ENCODE assay signal across 9 cellular contexts in genomic region chr4:93749351-93749761, GRCh38.
DNase-seq lines count a peak whose midpoint lies in the region; ATAC-seq lines count a peak whose summit lies in the region.
"Had no signal": no experiment of that assay in that cellular context is flagged by ENCODE, and none has a peak within 500 bp of the region (broad histone marks: within the 10 kb centered on the region; RNA-seq: fewer than 3 reads in every experiment).

No MANE protein-coding gene starts in this region.

- no peaks in the 10 kb centered on the region for H3K27me3 Mint-ChIP-seq in stimulated activated naive B cell treated with anti-CD40 and anti-IgM and Interleukin-4, amounts not matched to agents 10 μg/mL and 1 μg/mL and 100 μg/mL, for 72 hours
- no peaks in the 10 kb centered on the region for H3K27me3 Mint-ChIP-seq in T-helper 2 cell treated with Interferon-gamma antibody and Interleukin-4, amounts not matched to agents 5 μg/mL and 100 μg/mL, for 36 hours (ENCODE audit: low read depth)

- ATAC-seq in GM19023 (IDR thresholded peaks at IDR 0.05; ENCODE audit: unreplicated experiment): peak; percentile 83
- peak; percentile 74 for ATAC-seq in GM21786 (IDR thresholded peaks at IDR 0.05; ENCODE audit: unreplicated experiment)
- peak; percentile 84 for ATAC-seq in HG03280 (IDR thresholded peaks at IDR 0.05; ENCODE audit: unreplicated experiment)
- ATAC-seq in stimulated activated naive B cell treated with anti-CD40 and anti-IgM and Interleukin-4, amounts not matched to agents 10 μg/mL and 1 μg/mL and 100 μg/mL, for 72 hours (replicated peaks): peak; percentile 71
- ATAC-seq in left lobe of liver: no peak
- ATAC-seq in activated CD4-positive, CD25-positive, alpha-beta regulatory T cell treated with anti-CD3 and anti-CD28 coated beads, Interleukin-2, amount 50 U/mL, for 24 hours: no peak

- DNase-seq in stimulated activated naive B cell treated with anti-CD40 and anti-IgM and Interleukin-4, amounts not matched to agents 10 μg/mL and 1 μg/mL and 100 μg/mL, for 72 hours: no peak
- DNase-seq in left lobe of liver (ENCODE audit: low spot score): no peak
- DNase-seq in T-helper 2 cell treated with Interferon-gamma antibody and Interleukin-4, amounts not matched to agents 5 μg/mL and 100 μg/mL, for 36 hours (ENCODE audit: low spot score): no peak
- DNase-seq: EL, NCI-H1694 treated with DMSO at 0.1 percent for 48 hours had no signal

- H3K36me3 Mint-ChIP-seq in stimulated activated naive B cell treated with anti-CD40 and anti-IgM and Interleukin-4, amounts not matched to agents 10 μg/mL and 1 μg/mL and 100 μg/mL, for 72 hours: no peaks in the 10 kb centered on the region
- no peaks in the 10 kb centered on the region for H3K36me3 Mint-ChIP-seq in T-helper 2 cell treated with Interferon-gamma antibody and Interleukin-4, amounts not matched to agents 5 μg/mL and 100 μg/mL, for 36 hours (ENCODE audit: low read depth)

- no peak overlapping the region for H3K27ac Mint-ChIP-seq in stimulated activated naive B cell treated with anti-CD40 and anti-IgM and Interleukin-4, amounts not matched to agents 10 μg/mL and 1 μg/mL and 100 μg/mL, for 72 hours
- H3K27ac Mint-ChIP-seq in T-helper 2 cell treated with Interferon-gamma antibody and Interleukin-4, amounts not matched to agents 5 μg/mL and 100 μg/mL, for 36 hours: no peak overlapping the region

- H3K4me3 Mint-ChIP-seq in stimulated activated naive B cell treated with anti-CD40 and anti-IgM and Interleukin-4, amounts not matched to agents 10 μg/mL and 1 μg/mL and 100 μg/mL, for 72 hours: peak overlapping the region in 1 of 2 donors; percentile 14
- no peak overlapping the region for H3K4me3 Mint-ChIP-seq in T-helper 2 cell treated with Interferon-gamma antibody and Interleukin-4, amounts not matched to agents 5 μg/mL and 100 μg/mL, for 36 hours

- peaks cover 5 to 13% of the 10 kb centered on the region in 2 donors for H3K4me1 Mint-ChIP-seq in stimulated activated naive B cell treated with anti-CD40 and anti-IgM and Interleukin-4, amounts not matched to agents 10 μg/mL and 1 μg/mL and 100 μg/mL, for 72 hours
- H3K4me1 Mint-ChIP-seq in T-helper 2 cell treated with Interferon-gamma antibody and Interleukin-4, amounts not matched to agents 5 μg/mL and 100 μg/mL, for 36 hours (ENCODE audit: low read depth): no peaks in the 10 kb centered on the region

- no peaks in the 10 kb centered on the region for H3K9me3 Mint-ChIP-seq in stimulated activated naive B cell treated with anti-CD40 and anti-IgM and Interleukin-4, amounts not matched to agents 10 μg/mL and 1 μg/mL and 100 μg/mL, for 72 hours
- no peaks in the 10 kb centered on the region for H3K9me3 Mint-ChIP-seq in T-helper 2 cell treated with Interferon-gamma antibody and Interleukin-4, amounts not matched to agents 5 μg/mL and 100 μg/mL, for 36 hours

Comparison
In these comparisons a context has a peak if more than half of its experiments do, and no peak if none do; other contexts are left out.
1. ATAC-seq: peak in GM19023 (single experiment), GM21786 (single experiment), HG03280 (single experiment) and stimulated activated naive B cell treated with anti-CD40 and anti-IgM and Interleukin-4, amounts not matched to agents 10 μg/mL and 1 μg/mL and 100 μg/mL, for 72 hours (2 of 2); none in left lobe of liver (single experiment) and activated CD4-positive, CD25-positive, alpha-beta regulatory T cell treated with anti-CD3 and anti-CD28 coated beads, Interleukin-2, amount 50 U/mL, for 24 hours (0 of 2).